In the genomic region with DNA sequence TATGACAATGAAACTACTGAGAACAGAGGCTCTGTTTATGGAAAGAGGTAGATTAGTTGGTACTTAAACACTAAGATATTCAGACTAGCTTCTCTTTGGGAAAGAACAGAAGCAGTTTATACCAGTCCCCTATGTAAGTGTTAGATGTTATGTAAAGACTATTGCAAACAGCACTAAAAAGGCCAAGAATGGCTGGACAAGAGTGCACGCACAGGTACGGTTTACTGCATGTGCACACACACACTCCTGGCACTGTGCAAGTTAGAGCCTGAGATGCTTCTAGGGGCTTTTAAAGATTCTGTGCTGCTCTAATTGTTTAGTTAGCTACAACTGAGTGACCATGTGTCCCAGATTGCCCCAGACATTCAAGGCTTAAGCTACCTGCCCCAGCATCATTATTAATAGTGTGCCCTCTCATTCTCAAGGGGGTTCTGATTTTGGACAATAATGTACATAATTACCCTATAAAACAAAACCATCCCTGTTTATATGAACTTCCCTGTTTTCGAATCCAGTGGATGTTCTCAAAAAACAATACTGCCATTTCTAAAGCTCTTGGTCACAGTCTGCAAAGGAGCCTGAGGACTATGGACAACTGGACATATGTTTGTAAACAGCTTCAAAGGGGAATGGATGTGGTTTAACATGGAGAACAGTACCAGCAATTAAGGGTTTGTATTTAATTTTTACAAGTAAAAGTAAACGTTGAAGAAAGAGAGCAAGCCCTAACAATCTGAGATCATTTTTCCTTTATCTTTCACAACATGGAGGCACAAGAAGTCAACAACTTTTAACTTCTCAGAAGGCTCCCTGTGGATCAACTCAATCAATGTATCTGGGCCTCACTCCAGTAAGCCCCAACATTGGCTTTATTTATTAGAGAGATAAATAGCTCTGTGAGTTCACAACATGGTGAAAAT, we compare ENCODE assay signal across 8 cellular contexts. TPM values are rescaled to one million over a fixed set of nuclear protein-coding genes. Genes with fewer than 3 reads are reported as not detected.
DNase-seq lines count a peak whose midpoint lies in the region; ATAC-seq and TF ChIP-seq lines count a peak whose summit lies in the region.

No MANE protein-coding gene starts in this region.

- DNase-seq in right atrium auricular region (ENCODE audit: low spot score) (no peak), left cardiac atrium (no peak), breast epithelium (ENCODE audit: low spot score in 2 of 2) (no peak), HuH-7.5 (ENCODE audit: low spot score) (no peak), WERI-Rb-1 (no peak), DMS153 (lab: John Stamatoyannopoulos, UW) (no peak)

- H3K4me1 ChIP-seq in right atrium auricular region (peaks cover 0 to 61% of the 10 kb centered on the region in 2 donors), breast epithelium (peaks cover 0 to 11% of the 10 kb centered on the region in 2 donors), muscle layer of duodenum (ENCODE audit: control insufficient read depth in 1 of 2, insufficient read depth in 2 of 2, low read length in 2 of 2) (peaks cover 16 to 52% of the 10 kb centered on the region in 2 donors)

- intact Hi-C loops in left cardiac atrium (cut with DNase I): no loop called here
- intact Hi-C loops in breast epithelium (cut with DNase I; ENCODE audit: low total_unique reads): no loop called here

- no peaks in the 10 kb centered on the region for H3K36me3 ChIP-seq in right atrium auricular region
- no peaks in the 10 kb centered on the region for H3K36me3 ChIP-seq in breast epithelium
- H3K36me3 ChIP-seq in muscle layer of duodenum (ENCODE audit: control insufficient read depth in 1 of 2, insufficient read depth in 2 of 2, low read length in 2 of 2): no peaks in the 10 kb centered on the region
- no peaks in the 10 kb centered on the region for H3K36me3 ChIP-seq in WERI-Rb-1

- no peak for ATAC-seq in left cardiac atrium
- ATAC-seq in HG03442 (IDR thresholded peaks at IDR 0.05; ENCODE audit: unreplicated experiment): no peak

- H3K4me3 ChIP-seq in right atrium auricular region (peak overlapping the region; percentile 79 to 80), breast epithelium (peak overlapping the region; percentile 78 to 97 (median 90)), muscle layer of duodenum (ENCODE audit: low read depth in 1 of 2, low read length in 2 of 2) (peak overlapping the region; percentile 69 to 78), WERI-Rb-1 (ENCODE audit: low read depth, low read length) (no peak overlapping the region)

- H3K9me3 ChIP-seq in right atrium auricular region: no peaks in the 10 kb centered on the region
- no peaks in the 10 kb centered on the region for H3K9me3 ChIP-seq in breast epithelium
- no peaks in the 10 kb centered on the region for H3K9me3 ChIP-seq in muscle layer of duodenum (ENCODE audit: control insufficient read depth in 1 of 2, low read length in 2 of 2)
- no peaks in the 10 kb centered on the region for H3K9me3 ChIP-seq in WERI-Rb-1 (ENCODE audit: severe bottlenecking)

- TF ChIP-seq CTCF in right atrium auricular region (IDR thresholded peaks at IDR 0.05) (no peak), breast epithelium (IDR thresholded peaks at IDR 0.05) (no peak), WERI-Rb-1 (IDR thresholded peaks at IDR 0.05; ENCODE audit: low read depth, low read length) (no peak)

- H3K27me3 ChIP-seq in right atrium auricular region: no peaks in the 10 kb centered on the region
- H3K27me3 ChIP-seq in breast epithelium: no peaks in the 10 kb centered on the region
- H3K27me3 ChIP-seq in muscle layer of duodenum (ENCODE audit: low read depth, low read length): no peaks in the 10 kb centered on the region
- H3K27me3 ChIP-seq in WERI-Rb-1 (ENCODE audit: insufficient read depth, low read depth, severe bottlenecking): peaks cover 30% of the 10 kb centered on the region

- H3K27ac ChIP-seq in right atrium auricular region (peak overlapping the region; percentile 94 to 98), breast epithelium (peak overlapping the region; percentile 99 to 100), muscle layer of duodenum (ENCODE audit: low read length) (peak overlapping the region; percentile 91), WERI-Rb-1 (no peak overlapping the region)

- TF ChIP-seq POLR2A in breast epithelium (IDR thresholded peaks at IDR 0.05): no peak

RNA-seq across cellular contexts. Expression of a gene that starts 2.0 kb away (rescaled TPM):
- total RNA-seq in right atrium auricular region: 10 to 100 TPM; 51.8 to 69.5 TPM
- total RNA-seq in left cardiac atrium: 10 to 100 TPM; 51.6 to 52.1 TPM
- total RNA-seq in breast epithelium: 100 to 1,000 TPM in 1 of 3 donors, 10 to 100 TPM in 2; 54.9 to 100 (median 63.6) TPM
